Comparison of ENCODE assay signal across 12 cellular contexts in the genomic region with DNA sequence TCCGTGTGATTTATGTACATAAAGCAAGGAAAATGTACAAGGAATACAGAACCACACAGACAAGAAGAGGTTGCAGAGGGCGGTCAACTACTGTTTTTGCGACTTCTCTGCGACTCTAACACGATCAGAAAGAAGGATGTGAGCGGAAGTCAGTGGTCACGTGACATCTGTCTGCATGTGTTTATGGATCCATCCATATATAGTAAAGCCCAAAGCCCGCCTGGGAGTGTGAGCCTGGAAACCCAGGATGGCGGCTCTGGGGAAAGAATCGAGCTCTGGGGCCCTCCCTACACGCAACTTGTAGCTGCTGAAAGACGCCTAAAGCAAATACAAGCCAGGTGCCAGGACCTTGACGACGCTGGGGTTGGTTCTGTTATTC. TPM values are rescaled to one million over a fixed set of nuclear protein-coding genes. Genes with fewer than 3 reads are reported as not detected.
DNase-seq lines count a peak whose midpoint lies in the region; ATAC-seq, FAIRE-seq and TF ChIP-seq lines count a peak whose summit lies in the region.
"Had no signal": no experiment of that assay in that cellular context is flagged by ENCODE, and none has a peak within 500 bp of the region (broad histone marks: within the 10 kb centered on the region; RNA-seq: fewer than 3 reads in every experiment).

No MANE protein-coding gene starts in this region.

- no peaks in the 10 kb centered on the region; the same call in 1 of the 2 replicates for H4K20me1 ChIP-seq in HepG2 (ENCODE audit: insufficient read depth, low read length)

- peaks cover 92% of the 10 kb centered on the region for H3K4me1 Mint-ChIP-seq in brain
- peaks cover 8% of the 10 kb centered on the region for H3K4me1 Mint-ChIP-seq in stimulated activated memory B cell treated with anti-CD40 and anti-IgM and Interleukin-4, amounts not matched to agents 10 μg/mL and 1 μg/mL and 100 μg/mL, for 72 hours
- H3K4me1 Mint-ChIP-seq: activated CD8-positive, alpha-beta memory T cell treated with anti-CD3 and anti-CD28 coated beads, Interleukin-2, amount 10 ng/mL, durations not matched to agents 7 days and 5 days had no signal

- H3K4me1 ChIP-seq in HepG2 (ENCODE audit: insufficient read depth, low read length) = no peaks in the 10 kb centered on the region
- H3K4me1 ChIP-seq in skeletal muscle tissue (ENCODE audit: control insufficient read depth in 3 of 3, insufficient read depth in 3 of 3, low read length in 3 of 3) = peaks cover 58 to 85% (median 77%) of the 10 kb centered on the region in 3 donors

- H3K27ac ChIP-seq in HepG2 (ENCODE audit: extremely low read length, insufficient read depth, low read length) = no peak overlapping the region
- H3K27ac ChIP-seq in skeletal muscle tissue (ENCODE audit: low read depth, low read length) = peak overlapping the region; percentile 61

- H3K4me3 Mint-ChIP-seq in brain = peak overlapping the region in 2 of 5 experiments; percentile 59 to 73
- no peak overlapping the region for H3K4me3 Mint-ChIP-seq in stimulated activated memory B cell treated with anti-CD40 and anti-IgM and Interleukin-4, amounts not matched to agents 10 μg/mL and 1 μg/mL and 100 μg/mL, for 72 hours
- H3K4me3 Mint-ChIP-seq: activated CD8-positive, alpha-beta memory T cell treated with anti-CD3 and anti-CD28 coated beads, Interleukin-2, amount 10 ng/mL, durations not matched to agents 7 days and 5 days had no signal

- peaks cover 4% of the 10 kb centered on the region for H3K36me3 Mint-ChIP-seq in brain
- no peaks in the 10 kb centered on the region for H3K36me3 Mint-ChIP-seq in stimulated activated memory B cell treated with anti-CD40 and anti-IgM and Interleukin-4, amounts not matched to agents 10 μg/mL and 1 μg/mL and 100 μg/mL, for 72 hours
- H3K36me3 Mint-ChIP-seq: activated CD8-positive, alpha-beta memory T cell treated with anti-CD3 and anti-CD28 coated beads, Interleukin-2, amount 10 ng/mL, durations not matched to agents 7 days and 5 days had no signal

- 38% methylated on average over 13 of the region's 14 CpGs for WGBS in HepG2 (ENCODE audit: low lambda C conversion rate)

- H2AFZ ChIP-seq in HepG2 (ENCODE audit: low read length) = no peak overlapping the region

- no peak for TF ChIP-seq RAD21 in HepG2 (CRISPR knock-in tag; IDR thresholded peaks at IDR 0.05)

- ATAC-seq in HepG2 = no peak
- ATAC-seq in stimulated activated memory B cell treated with anti-CD40 and anti-IgM and Interleukin-4, amounts not matched to agents 10 μg/mL and 1 μg/mL and 100 μg/mL, for 72 hours = no peak
- ATAC-seq: activated CD8-positive, alpha-beta memory T cell treated with anti-CD3 and anti-CD28 coated beads, Interleukin-2, amount 10 ng/mL, durations not matched to agents 7 days and 5 days; sciatic nerve had no signal

- H3K27me3 ChIP-seq in H7 (ENCODE audit: control insufficient read depth, insufficient read depth, low read length) (no peaks in the 10 kb centered on the region), HepG2 (ENCODE audit: control insufficient read depth in 1 of 2, insufficient read depth in 2 of 2, low read length in 2 of 2) (peaks cover 16 to 93% of the 10 kb centered on the region in 2 experiments), skeletal muscle tissue (ENCODE audit: control insufficient read depth in 3 of 3, insufficient read depth in 3 of 3, low read length in 3 of 3) (no peaks in the 10 kb centered on the region)

- in situ Hi-C loops in HepG2 (cut with HindIII; ENCODE audit: extremely low pct_ligation_motif_present, low pct_unique_long_range_greater_than_20kb) = no loop called here

- TF ChIP-seq EP300 in HepG2 (IDR thresholded peaks at IDR 0.05; ENCODE audit: low read depth in 2 of 2, low read length in 2 of 2) = no peak
- no peak for TF ChIP-seq EP300 in HepG2 (CRISPR knock-in tag; IDR thresholded peaks at IDR 0.05; ENCODE audit: borderline replicate concordance)

- POLR2A ChIA-PET in HepG2 (lab: Yijun Ruan, JAX) = no interaction called here

- TF ChIP-seq POLR2A in HepG2 (IDR thresholded peaks at IDR 0.05; ENCODE audit: insufficient read depth in 1 of 2, low read depth in 2 of 2, low read length in 2 of 2) = no peak

- H3K9me3 ChIP-seq in HepG2 (ENCODE audit: low read length) (no peaks in the 10 kb centered on the region), skeletal muscle tissue (ENCODE audit: control insufficient read depth in 3 of 3, low read length in 3 of 3) (no peaks in the 10 kb centered on the region)

- no peak for TF ChIP-seq CTCF in brain (conservative IDR thresholded peaks at IDR 0.05)
- TF ChIP-seq CTCF in HepG2 (CRISPR knock-in tag; IDR thresholded peaks at IDR 0.05) = no peak

- no TSS peak for BruUV-seq in HepG2 (replicated peaks; lab: Mats Ljungman, UMichigan)

- peak; percentile 39 for DNase-seq in H7
- no peak for DNase-seq in HepG2 (ENCODE audit: low spot score)
- no peak for DNase-seq in NCI-H2196 (lab: John Stamatoyannopoulos, UW; ENCODE audit: unreplicated experiment)
- no peak for DNase-seq in T-helper 2 cell
- DNase-seq in activated CD8-positive, alpha-beta memory T cell treated with anti-CD3 and anti-CD28 coated beads, Interleukin-2, amount 50 U/mL, for 48 hours = no peak
- DNase-seq: activated CD8-positive, alpha-beta memory T cell treated with anti-CD3 and anti-CD28 coated beads, Interleukin-2, amount 10 ng/mL, durations not matched to agents 7 days and 5 days; NCI-H1105 treated with DMSO at 0.1 percent for 48 hours; NCI-H774 had no signal

- no peak overlapping the region for H3K4me2 ChIP-seq in HepG2 (ENCODE audit: low read depth, low read length)

- intact Hi-C loops in HepG2 (cut with micrococcal nuclease; ENCODE audit: unreplicated experiment) = no loop called here

- H3K9me3 Mint-ChIP-seq in brain = no peaks in the 10 kb centered on the region
- no peaks in the 10 kb centered on the region for H3K9me3 Mint-ChIP-seq in stimulated activated memory B cell treated with anti-CD40 and anti-IgM and Interleukin-4, amounts not matched to agents 10 μg/mL and 1 μg/mL and 100 μg/mL, for 72 hours

- H3K27me3 Mint-ChIP-seq in brain = peaks cover 2% of the 10 kb centered on the region
- H3K27me3 Mint-ChIP-seq in stimulated activated memory B cell treated with anti-CD40 and anti-IgM and Interleukin-4, amounts not matched to agents 10 μg/mL and 1 μg/mL and 100 μg/mL, for 72 hours = peaks cover 55% of the 10 kb centered on the region

- peak overlapping the region in 3 of 5 experiments; percentile 36 to 88 (median 47) for H3K27ac Mint-ChIP-seq in brain
- no peak overlapping the region for H3K27ac Mint-ChIP-seq in stimulated activated memory B cell treated with anti-CD40 and anti-IgM and Interleukin-4, amounts not matched to agents 10 μg/mL and 1 μg/mL and 100 μg/mL, for 72 hours
- H3K27ac Mint-ChIP-seq: activated CD8-positive, alpha-beta memory T cell treated with anti-CD3 and anti-CD28 coated beads, Interleukin-2, amount 10 ng/mL, durations not matched to agents 7 days and 5 days had no signal

- CTCF ChIA-PET in HepG2 (lab: Yijun Ruan, JAX; ENCODE audit: low intra/inter-chr PET ratio, low total read pairs) = no interaction called here

- H3K79me2 ChIP-seq in HepG2 (ENCODE audit: insufficient read depth, low read length) = no peaks in the 10 kb centered on the region

- H3K4me3 ChIP-seq in H7 (ENCODE audit: insufficient read depth, low read depth, low read length) (no peak overlapping the region), HepG2 (replicated peaks in 1 of 3; ENCODE audit: insufficient read depth in 1 of 3, low read depth in 2 of 3, low read length in 3 of 3) (no peak overlapping the region), skeletal muscle tissue (ENCODE audit: low read length in 3 of 3) (peak overlapping the region in 1 of 3 donors; percentile 35)

- H3K36me3 ChIP-seq in H7 (replicated peaks; ENCODE audit: control insufficient read depth, insufficient read depth, low read length) (no peaks in the 10 kb centered on the region), HepG2 (replicated peaks in 1 of 2; ENCODE audit: control insufficient read depth in 1 of 2, insufficient read depth in 2 of 2, low read length in 2 of 2) (no peaks in the 10 kb centered on the region), skeletal muscle tissue (ENCODE audit: control insufficient read depth in 3 of 3, insufficient read depth in 3 of 3, low read length in 3 of 3) (peaks cover 0 to 4% (median 0%) of the 10 kb centered on the region in 3 donors)

- FAIRE-seq in HepG2 (lab: Jason Lieb, UNC) = no peak

- H3K9ac ChIP-seq in HepG2 (ENCODE audit: insufficient read depth, low read depth, low read length) (no peak overlapping the region), skeletal muscle tissue (ENCODE audit: low read depth in 1 of 3, low read length in 3 of 3) (peak overlapping the region in 1 of 3 donors; percentile 54)

RNA-seq across cellular contexts. Expression of a gene that starts 8.8 kb away (rescaled TPM):
- total RNA-seq in H7 (2014; rRNA removed; shearing (Covaris generic)) = 21.1 and 23.7 TPM in 2 replicates
- polyA plus RNA-seq in brain (ENCODE audit: insufficient read depth, low read depth, low replicate concordance) (5.5 TPM), HepG2 (2011; rRNA removed) (not detected in 2 replicates)
- total RNA-seq in HepG2 (2016; rRNA removed; fragmentation: Illumina TruSeq; extraction: Trizol) (not detected in 2 replicates), skeletal muscle tissue (19.3 TPM)
- 0.26 TPM in 1 of 2 replicates, not detected in the other for total RNA-seq in HepG2 (2016; cell fraction: cytosol; rRNA removed; fragmentation: Illumina TruSeq; extraction: Trizol; ENCODE audit: low read depth)
- total RNA-seq in HepG2 (2016; cell fraction: insoluble cytoplasmic fraction; rRNA removed; fragmentation: Illumina TruSeq; extraction: Trizol) = not detected in 2 replicates
- not detected in 2 replicates for total RNA-seq in HepG2 (2016; cell fraction: membrane; rRNA removed; fragmentation: Illumina TruSeq; extraction: Trizol)
- not detected in 2 replicates for total RNA-seq in HepG2 (2016; cell fraction: nucleus; rRNA removed; fragmentation: Illumina TruSeq; extraction: Trizol)
- polyA plus RNA-seq in HepG2 (2011; cell fraction: cytosol; rRNA removed) = not detected in 2 replicates
- 0.34 TPM in 1 of 2 replicates, not detected in the other for polyA plus RNA-seq in HepG2 (2011; cell fraction: nucleus; rRNA removed)
- not detected in 2 replicates for polyA plus RNA-seq in HepG2 (2012)
- not detected in 2 replicates for polyA plus RNA-seq in HepG2 (2016; cell fraction: cytosol; fragmentation: Illumina TruSeq; extraction: Trizol; ENCODE audit: low read depth)
- not detected in 2 replicates for polyA plus RNA-seq in HepG2 (2016; cell fraction: insoluble cytoplasmic fraction; fragmentation: Illumina TruSeq; extraction: Trizol; ENCODE audit: low read depth)
- polyA plus RNA-seq in HepG2 (2016; cell fraction: membrane; fragmentation: Illumina TruSeq; extraction: Trizol; ENCODE audit: low read depth) = not detected in 2 replicates
- not detected in 2 replicates for polyA plus RNA-seq in HepG2 (2016; cell fraction: nucleus; fragmentation: Illumina TruSeq; extraction: Trizol; ENCODE audit: insufficient read depth, low read depth)
- polyA minus RNA-seq in HepG2 (2011; rRNA and poly(A)+ RNA removed; ENCODE audit: low replicate concordance) = 41.3 TPM in 1 of 2 replicates, not detected in the other
- polyA minus RNA-seq in HepG2 (2011; cell fraction: cytosol; rRNA and poly(A)+ RNA removed) = 0.40 and 0.97 TPM in 2 replicates
- not detected in 2 replicates for polyA minus RNA-seq in HepG2 (2011; cell fraction: nucleus; rRNA and poly(A)+ RNA removed)

Comparison
In these comparisons a context has a peak if more than half of its experiments do, and no peak if none do; other contexts are left out.
1. RNA of a gene that starts 8.8 kb away (total RNA-seq): 21.1 to 23.7 TPM in H7 and 19.3 TPM in skeletal muscle tissue (single experiment); 0.26 TPM in HepG2; every median in the first group is over 10 times any median in the second.